In the genomic region with DNA sequence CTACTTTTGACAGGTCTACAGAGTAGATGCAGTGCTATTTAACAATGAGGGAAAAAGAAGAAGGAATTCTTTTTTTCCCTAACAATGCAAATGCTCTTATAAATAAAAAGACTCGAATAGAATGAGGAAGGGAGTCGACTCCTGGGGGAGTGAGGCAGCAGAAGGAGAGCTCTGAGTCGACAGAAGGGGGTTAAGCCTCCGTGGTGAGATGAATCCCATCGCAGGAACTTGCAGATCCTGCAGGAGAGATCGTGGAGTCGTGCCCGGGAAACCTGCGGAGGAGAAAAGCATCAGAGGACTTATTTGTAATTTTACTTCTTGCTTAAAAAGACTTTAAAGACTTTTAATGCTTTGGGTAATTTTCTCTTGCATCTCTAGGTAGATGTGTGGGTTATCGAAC, we compare ENCODE assay signal across 8 cellular contexts. TPM values are rescaled to one million over a fixed set of nuclear protein-coding genes. Genes with fewer than 3 reads are reported as not detected.
"Had no signal": no experiment of that assay in that cellular context is flagged by ENCODE, and none has a peak within 500 bp of the region (broad histone marks: within the 10 kb centered on the region; RNA-seq: fewer than 3 reads in every experiment).

No MANE protein-coding gene starts in this region.

- H3K27ac Mint-ChIP-seq: H9, IgD-negative memory B cell had no signal

- H2AFZ ChIP-seq: GM23248 had no signal

- H3K9ac ChIP-seq: GM23248 had no signal

- DNase-seq: GM23248, H9, HCEC 1CT, KBM-7 had no signal

- H3K4me3 Mint-ChIP-seq: H9, IgD-negative memory B cell had no signal

- H3K4me1 Mint-ChIP-seq: IgD-negative memory B cell had no signal

- H3K36me3 Mint-ChIP-seq: IgD-negative memory B cell had no signal

- H3K27ac ChIP-seq: GM23248, HL-60 had no signal

- H3K4me3 ChIP-seq: GM23248 had no signal

RNA-seq across cellular contexts. Expression of a gene that starts 17.4 kb away (rescaled TPM):
- total RNA-seq: GM23248, H1, H9, HT1080 had no signal

RNA-seq across cellular contexts. Expression of a gene that starts 53.7 kb away (rescaled TPM):
- total RNA-seq: GM23248, HT1080 had no signal
